ENCODE assay signal across 18 cellular contexts in genomic region chr7:30422922-30423321, GRCh38. TPM values are rescaled to one million over a fixed set of nuclear protein-coding genes. Genes with fewer than 3 reads are reported as not detected.
A peak's percentile ranks its signal among the peaks of the same experiment; 100 is the strongest.
DNase-seq lines count a peak whose midpoint lies in the region; ATAC-seq and TF ChIP-seq lines count a peak whose summit lies in the region.
"Had no signal": no experiment of that assay in that cellular context is flagged by ENCODE, and none has a peak within 500 bp of the region (broad histone marks: within the 10 kb centered on the region; RNA-seq: fewer than 3 reads in every experiment).

No MANE protein-coding gene starts in this region.

- intact Hi-C loops in left ventricle myocardium superior (cut with micrococcal nuclease): no loop called here
- intact Hi-C loops in Right ventricle myocardium superior (cut with DNase I): no loop called here

- H3K4me3 ChIP-seq in retinal pigment epithelial cell (ENCODE audit: low read length): no peak overlapping the region
- H3K4me3 ChIP-seq: ascending aorta had no signal

- TF ChIP-seq CTCF in retinal pigment epithelial cell (conservative IDR thresholded peaks at IDR 0.05; ENCODE audit: low read depth, low read length): no peak
- no peak for TF ChIP-seq CTCF in GM10266 (IDR thresholded peaks at IDR 0.05; ENCODE audit: control insufficient read depth, insufficient read depth, low read depth, missing control alignments)

- DNase-seq in left ventricle myocardium superior (no peak), Right ventricle myocardium superior (no peak), M059J (ENCODE audit: low read depth) (peak; percentile 56), dermis blood vessel endothelial cell (peak; percentile 60), retinal pigment epithelial cell (ENCODE audit: low read depth) (peak; percentile 54), dedifferentiated amniotic fluid mesenchymal stem cell (ENCODE audit: extremely low spot score) (no peak), GM10266 (ENCODE audit: extremely low spot score) (no peak), cerebellar nuclear complex (lab: John Stamatoyannopoulos, UW) (no peak)
- DNase-seq: activated CD4-positive, alpha-beta T cell treated with anti-CD3 and anti-CD28 coated beads for 4 hours; activated T-cell treated with anti-CD3 and anti-CD28 coated beads, Interleukin-2, amount 50 U/mL, for 72 hours; DMS 273 treated with DMSO at 0.1 percent for 48 hours; effector memory CD4-positive, alpha-beta T cell; glutamatergic neuron; H9; NCI-H1694; T-cell had no signal

- ATAC-seq in left ventricle myocardium superior (peak; percentile 26), Right ventricle myocardium superior (ENCODE audit: poor library complexity) (no peak)
- ATAC-seq: Panc1, T-cell had no signal

RNA-seq across cellular contexts. Expression of gene NOD1, which starts 55.7 kb away (rescaled TPM):
- total RNA-seq in left ventricle myocardium superior (6.9 TPM), Right ventricle myocardium superior (7.6 TPM), dermis blood vessel endothelial cell (34.1 and 37.6 TPM in 2 replicates)
- 1.3 and 4.6 TPM in 2 replicates for total RNA-seq in M059J (2014; rRNA removed; shearing (Covaris generic))

Comparison
In these comparisons a context has a peak if more than half of its experiments do, and no peak if none do; other contexts are left out.
1. DNase-seq: peak in M059J (single experiment), dermis blood vessel endothelial cell (single experiment) and retinal pigment epithelial cell (single experiment); none in left ventricle myocardium superior (single experiment), Right ventricle myocardium superior (single experiment), dedifferentiated amniotic fluid mesenchymal stem cell (single experiment), GM10266 (single experiment) and cerebellar nuclear complex (0 of 2).